Comparison of ENCODE assay signal across 16 cellular contexts in the genomic region with DNA sequence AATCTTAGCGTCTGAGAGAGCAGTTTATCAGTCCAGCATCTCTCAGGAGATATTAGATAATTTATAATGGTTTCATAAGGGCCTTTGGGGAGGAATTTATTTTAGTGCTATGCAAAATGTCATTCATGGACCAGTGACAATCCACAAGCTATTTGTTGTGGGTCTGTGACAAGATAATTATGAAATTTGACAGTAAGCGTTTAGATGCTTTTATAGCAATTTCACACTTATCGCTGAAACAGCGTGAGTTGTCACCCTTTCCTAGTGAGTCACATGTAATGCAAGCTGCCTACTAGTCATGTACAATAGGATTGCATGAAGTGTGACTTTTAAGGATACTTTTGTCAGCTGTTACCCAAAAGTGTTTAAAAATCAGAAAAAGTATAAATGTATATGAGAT.
DNase-seq lines count a peak whose midpoint lies in the region; ATAC-seq, FAIRE-seq and TF ChIP-seq lines count a peak whose summit lies in the region.
"Had no signal": no experiment of that assay in that cellular context is flagged by ENCODE, and none has a peak within 500 bp of the region (broad histone marks: within the 10 kb centered on the region; RNA-seq: fewer than 3 reads in every experiment).

No MANE protein-coding gene starts in this region.

- POLR2A ChIA-PET in endothelial cell of umbilical vein (lab: Charles Lee): interaction anchor here (2.2 kb wide), 1 partner anchor 315 kb away, joined by 6 read pairs; the partner anchor contains the start of gene THBS1

- no peaks in the 10 kb centered on the region for H3K9me3 ChIP-seq in endothelial cell of umbilical vein (replicated peaks; ENCODE audit: control insufficient read depth, insufficient read depth, low read length)
- no peaks in the 10 kb centered on the region for H3K9me3 ChIP-seq in trophoblast cell (ENCODE audit: insufficient read depth, low read depth, low read length)
- H3K9me3 ChIP-seq: BE2C had no signal

- H3K9me1 ChIP-seq in endothelial cell of umbilical vein (replicated peaks; ENCODE audit: control insufficient read depth, extremely low read depth, insufficient read depth, low read length): no peaks in the 10 kb centered on the region

- no peak for FAIRE-seq in endothelial cell of umbilical vein (lab: Jason Lieb, UNC)

- H3K4me3 ChIP-seq in endothelial cell of umbilical vein (replicated peaks in 1 of 3; ENCODE audit: insufficient read depth in 1 of 3, low read depth in 1 of 3, low read length in 3 of 3): no peak overlapping the region
- H3K4me3 ChIP-seq in trophoblast cell (ENCODE audit: low read depth, low read length): no peak overlapping the region

- intact Hi-C loops in endothelial cell of umbilical vein (cut with micrococcal nuclease): loop anchor here (5.0 kb wide), 1 partner anchor 138 kb away; no protein-coding TSS in a partner anchor

- H3K4me2 ChIP-seq in endothelial cell of umbilical vein (ENCODE audit: insufficient read depth, low read length): no peak overlapping the region
- no peak overlapping the region for H3K4me2 ChIP-seq in trophoblast cell (ENCODE audit: low read length)

- H3K36me3 ChIP-seq in endothelial cell of umbilical vein (ENCODE audit: control insufficient read depth in 2 of 2, extremely low read depth in 1 of 2, insufficient read depth in 2 of 2, low read length in 2 of 2) (no peaks in the 10 kb centered on the region), trophoblast cell (ENCODE audit: control insufficient read depth in 1 of 2, insufficient read depth in 2 of 2, low read length in 2 of 2) (no peaks in the 10 kb centered on the region)
- H3K36me3 ChIP-seq: BE2C had no signal

- TF ChIP-seq CTCF in endothelial cell of umbilical vein (IDR thresholded peaks at IDR 0.05; ENCODE audit: extremely low read depth in 1 of 2, insufficient read depth in 1 of 2, low read depth in 1 of 2, low read length in 2 of 2) (no peak), GM10266 (IDR thresholded peaks at IDR 0.05; ENCODE audit: control insufficient read depth, insufficient read depth, low read depth, missing control alignments) (no peak)

- H3K27ac ChIP-seq in endothelial cell of umbilical vein (ENCODE audit: insufficient read depth, low read depth, low read length) (peak overlapping the region; percentile 89), trophoblast cell (ENCODE audit: low read depth, low read length) (no peak overlapping the region)
- H3K27ac ChIP-seq: C4-2B had no signal

- H3K18ac ChIP-seq in trophoblast cell (ENCODE audit: low read length): no peak overlapping the region

- H3K9ac ChIP-seq in endothelial cell of umbilical vein (replicated peaks; ENCODE audit: extremely low read depth, insufficient read depth, low read length): no peak overlapping the region
- H3K9ac ChIP-seq in trophoblast cell (ENCODE audit: low read length): no peak overlapping the region

- no peak overlapping the region for H4K91ac ChIP-seq in trophoblast cell (ENCODE audit: low read depth, low read length)

- H3K27me3 ChIP-seq in endothelial cell of umbilical vein (ENCODE audit: control insufficient read depth in 2 of 2, insufficient read depth in 2 of 2, low read length in 2 of 2): no peaks in the 10 kb centered on the region
- H3K27me3 ChIP-seq in trophoblast cell (ENCODE audit: insufficient read depth, low read length): no peaks in the 10 kb centered on the region
- H3K27me3 ChIP-seq: BE2C had no signal

- H3K4ac ChIP-seq in trophoblast cell (ENCODE audit: low read depth, low read length): no peak overlapping the region

- H3K14ac ChIP-seq in trophoblast cell (ENCODE audit: low read length): no peak overlapping the region

- TF ChIP-seq POLR2A in endothelial cell of umbilical vein (IDR thresholded peaks at IDR 0.05; ENCODE audit: low read depth, low read length): no peak

- H4K8ac ChIP-seq in trophoblast cell (ENCODE audit: low read depth, low read length): no peak overlapping the region

- DNase-seq in Ammon's horn (ENCODE audit: low spot score) (peak; percentile 9), NCI-H460 (ENCODE audit: extremely low read depth, low read depth) (peak; percentile 39), endothelial cell of umbilical vein (ENCODE audit: low read depth, low spot score) (no peak), trophoblast cell (peak; percentile 34 to 63), GM10266 (ENCODE audit: extremely low spot score) (no peak), DMS 273 treated with DMSO at 0.1 percent for 48 hours (lab: John Stamatoyannopoulos, UW) (no peak), GF-D8 (lab: John Stamatoyannopoulos, UW) (no peak)
- DNase-seq: BE2C; CD4-positive, alpha-beta memory T cell; DMS153; DMS79 treated with DMSO at 0.1 percent for 48 hours; GDM1; GOT3; H9 had no signal

- H3K4me1 ChIP-seq in endothelial cell of umbilical vein (ENCODE audit: control insufficient read depth, extremely low read depth, insufficient read depth, low read length): peaks cover 54% of the 10 kb centered on the region
- peaks cover 6 to 9% of the 10 kb centered on the region in 2 experiments for H3K4me1 ChIP-seq in trophoblast cell (ENCODE audit: control insufficient read depth in 1 of 2, insufficient read depth in 2 of 2, low read length in 2 of 2)
- H3K4me1 ChIP-seq: BE2C had no signal

- ATAC-seq in HG02970 (IDR thresholded peaks at IDR 0.05; ENCODE audit: low FRiP score, unreplicated experiment): no peak

- H4K20me1 ChIP-seq in endothelial cell of umbilical vein (replicated peaks; ENCODE audit: control insufficient read depth, extremely low read depth, insufficient read depth, low read length): no peaks in the 10 kb centered on the region

- H2BK5ac ChIP-seq in trophoblast cell (ENCODE audit: low read depth, low read length, poor library complexity): no peak overlapping the region

- no peak overlapping the region for H2AK5ac ChIP-seq in trophoblast cell (ENCODE audit: low read length)

- H3K79me2 ChIP-seq in endothelial cell of umbilical vein (ENCODE audit: control insufficient read depth, insufficient read depth, low read length): no peaks in the 10 kb centered on the region
- H3K79me2 ChIP-seq in trophoblast cell (ENCODE audit: control insufficient read depth, insufficient read depth, low read length, poor library complexity): no peaks in the 10 kb centered on the region

- H4K12ac ChIP-seq in trophoblast cell (ENCODE audit: low read depth, low read length): no peak overlapping the region

- H3K23ac ChIP-seq in trophoblast cell (ENCODE audit: low read length): no peak overlapping the region

- dilution Hi-C loops in endothelial cell of umbilical vein (cut with MboI; ENCODE audit: extremely low pct_ligation_motif_present, low sequenced_read_pairs): no loop called here

- no peaks in the 10 kb centered on the region for H3K79me1 ChIP-seq in trophoblast cell (ENCODE audit: low read length)

- no TSS peak for BruUV-seq in endothelial cell of umbilical vein (replicated peaks; lab: Mats Ljungman, UMichigan)

- no peak overlapping the region for H2BK120ac ChIP-seq in trophoblast cell (ENCODE audit: insufficient read depth, low read length, poor library complexity)

- CTCF ChIA-PET in endothelial cell of umbilical vein (lab: Charles Lee): interaction anchor here (0.9 to 1.0 kb wide), 2 partner anchors 12 to 165 kb away, joined by 3 read pairs; no protein-coding TSS in a partner anchor

- WGBS in trophoblast cell (ENCODE audit: extremely low coverage, insufficient coverage, insufficient read length): no CpG with 5 or more reads among the region's 4 CpGs

- H2AFZ ChIP-seq in endothelial cell of umbilical vein (ENCODE audit: low read depth, low read length) (no peak overlapping the region), trophoblast cell (ENCODE audit: insufficient read depth, low read length, poor library complexity) (no peak overlapping the region)

- H2BK12ac ChIP-seq in trophoblast cell (ENCODE audit: low read length): no peak overlapping the region

TF ChIP-seq in endothelial cell of umbilical vein, 7 proteins besides CTCF, POLR2A, EP300 and RAD21:
- TF ChIP-seq FOS (IDR thresholded peaks at IDR 0.05; ENCODE audit: borderline replicate concordance, insufficient read depth, low read length): no peak
- TF ChIP-seq POLR2AphosphoS5 (IDR thresholded peaks at IDR 0.05; ENCODE audit: insufficient read depth, low read depth, low read length): no peak
- TF ChIP-seq MYC (IDR thresholded peaks at IDR 0.05; ENCODE audit: low read depth, low read length): no peak
- TF ChIP-seq GATA2 (IDR thresholded peaks at IDR 0.05; ENCODE audit: insufficient read depth, insufficient read length, low read depth, low read length): no peak
- no peak for TF ChIP-seq JUN (IDR thresholded peaks at IDR 0.05; ENCODE audit: borderline replicate concordance, insufficient read depth, insufficient read length, low read depth)
- no peak for TF ChIP-seq MAX (IDR thresholded peaks at IDR 0.05; ENCODE audit: insufficient read depth, insufficient read length)

Comparison
In these comparisons a context has a peak if more than half of its experiments do, and no peak if none do; other contexts are left out.
1. DNase-seq: peak in Ammon's horn (single experiment), NCI-H460 (single experiment) and trophoblast cell (2 of 2); none in endothelial cell of umbilical vein (single experiment), GM10266 (single experiment), DMS 273 treated with DMSO at 0.1 percent for 48 hours (single experiment) and GF-D8 (single experiment).